In the genomic region with DNA sequence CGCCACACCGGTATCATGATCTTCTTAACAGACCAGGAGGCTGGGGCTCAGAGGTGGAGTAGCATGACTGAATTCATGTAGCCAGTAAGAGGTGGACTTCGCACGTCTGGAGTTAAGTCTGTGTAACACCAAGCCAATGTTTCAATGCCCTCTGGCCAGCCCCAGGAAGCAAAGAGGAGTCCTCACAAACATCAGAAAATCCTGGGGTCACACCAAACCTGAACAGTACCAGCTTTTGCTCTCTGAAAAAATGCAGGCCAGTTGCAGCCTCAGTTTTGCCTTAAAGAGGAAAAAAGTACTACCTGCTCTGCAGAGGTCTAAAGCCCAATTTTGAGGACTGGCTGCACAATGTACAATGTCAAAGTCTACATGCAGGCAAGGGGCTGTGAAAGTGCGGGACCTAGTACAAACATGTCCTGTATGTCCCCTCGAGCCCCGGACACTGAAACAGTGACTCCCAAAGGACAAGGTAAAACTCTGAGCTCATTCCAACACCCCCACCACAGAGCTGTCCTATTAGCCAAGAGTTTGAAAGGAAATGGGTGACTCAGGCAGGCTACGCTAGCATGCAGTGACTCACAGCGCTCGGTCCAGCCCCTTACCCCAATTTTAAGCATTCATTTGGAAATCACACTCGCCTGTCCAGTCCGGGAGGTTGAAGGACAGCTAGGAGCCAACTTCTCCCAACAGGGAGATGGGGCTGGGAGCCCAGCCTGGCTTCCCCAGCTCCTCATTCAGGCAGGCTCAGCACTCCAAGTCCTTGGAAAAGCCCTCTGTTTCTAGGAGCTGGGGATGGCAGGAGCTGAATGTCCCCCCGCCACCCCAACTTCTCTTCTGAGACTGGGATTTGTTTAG, we compare ENCODE assay signal across 1 cellular context.
TF ChIP-seq lines count a peak whose summit lies in the region.

No MANE protein-coding gene starts in this region.

TF ChIP-seq in HepG2, 621 proteins besides CTCF, POLR2A, EP300 and RAD21 (continued from another document):
- TF ChIP-seq, protein P1, sequence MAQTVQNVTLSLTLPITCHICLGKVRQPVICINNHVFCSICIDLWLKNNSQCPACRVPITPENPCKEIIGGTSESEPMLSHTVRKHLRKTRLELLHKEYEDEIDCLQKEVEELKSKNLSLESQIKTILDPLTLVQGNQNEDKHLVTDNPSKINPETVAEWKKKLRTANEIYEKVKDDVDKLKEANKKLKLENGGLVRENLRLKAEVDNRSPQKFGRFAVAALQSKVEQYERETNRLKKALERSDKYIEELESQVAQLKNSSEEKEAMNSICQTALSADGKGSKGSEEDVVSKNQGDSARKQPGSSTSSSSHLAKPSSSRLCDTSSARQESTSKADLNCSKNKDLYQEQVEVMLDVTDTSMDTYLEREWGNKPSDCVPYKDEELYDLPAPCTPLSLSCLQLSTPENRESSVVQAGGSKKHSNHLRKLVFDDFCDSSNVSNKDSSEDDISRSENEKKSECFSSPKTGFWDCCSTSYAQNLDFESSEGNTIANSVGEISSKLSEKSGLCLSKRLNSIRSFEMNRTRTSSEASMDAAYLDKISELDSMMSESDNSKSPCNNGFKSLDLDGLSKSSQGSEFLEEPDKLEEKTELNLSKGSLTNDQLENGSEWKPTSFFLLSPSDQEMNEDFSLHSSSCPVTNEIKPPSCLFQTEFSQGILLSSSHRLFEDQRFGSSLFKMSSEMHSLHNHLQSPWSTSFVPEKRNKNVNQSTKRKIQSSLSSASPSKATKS (CRISPR knock-in tag; IDR thresholded peaks at IDR 0.05) = no peak
- TF ChIP-seq JUN (CRISPR knock-in tag; IDR thresholded peaks at IDR 0.05) (peak; percentile 86; the same call in 1 of the 2 replicates), ZSCAN31 (CRISPR knock-in tag; IDR thresholded peaks at IDR 0.05; ENCODE audit: low read depth) (0 out of 2 replicates have a peak, but pooled peaks have one; percentile 9), SAP130 (CRISPR knock-in tag; IDR thresholded peaks at IDR 0.05; ENCODE audit: low read depth) (peak; percentile 91), SALL1 (CRISPR knock-in tag; IDR thresholded peaks at IDR 0.05) (peak; percentile 76), ETV5 (CRISPR knock-in tag; IDR thresholded peaks at IDR 0.05; ENCODE audit: borderline replicate concordance) (0 out of 2 replicates have a peak, but pooled peaks have one; percentile 11), ZNF484 (CRISPR knock-in tag; IDR thresholded peaks at IDR 0.05; ENCODE audit: borderline replicate concordance, low read depth) (no peak), DRAP1 (CRISPR knock-in tag; IDR thresholded peaks at IDR 0.05) (no peak; the same call in none of the 2 replicates), BORCS8-MEF2B (CRISPR knock-in tag; IDR thresholded peaks at IDR 0.05) (peak; percentile 46; the same call in 1 of the 2 replicates), ZFP90 (CRISPR knock-in tag; IDR thresholded peaks at IDR 0.05; ENCODE audit: borderline replicate concordance) (no peak), ZSCAN21 (CRISPR knock-in tag; IDR thresholded peaks at IDR 0.05; ENCODE audit: borderline replicate concordance) (peak; percentile 83), MXI1 (IDR thresholded peaks at IDR 0.05; ENCODE audit: borderline replicate concordance, low read depth, low read length) (no peak; the same call in 2 of the 3 replicates), FOXO1 (CRISPR knock-in tag; IDR thresholded peaks at IDR 0.05) (peak; percentile 44; the same call in 1 of the 2 replicates), SP1 (IDR thresholded peaks at IDR 0.05) (no peak), SP1 (CRISPR knock-in tag; IDR thresholded peaks at IDR 0.05) (no peak), ELF1 (CRISPR knock-in tag; IDR thresholded peaks at IDR 0.05) (no peak), IKZF1 (IDR thresholded peaks at IDR 0.05) (no peak), ZNF460 (CRISPR knock-in tag; IDR thresholded peaks at IDR 0.05; ENCODE audit: borderline replicate concordance) (no peak; the same call in 1 of the 2 replicates), ZIK1 (CRISPR knock-in tag; IDR thresholded peaks at IDR 0.05; ENCODE audit: borderline replicate concordance, low read depth) (no peak), SYNCRIP (IDR thresholded peaks at IDR 0.05; ENCODE audit: insufficient read depth, low read depth, low read length) (no peak), TARDBP (CRISPR knock-in tag; IDR thresholded peaks at IDR 0.05) (peak; percentile 64)
- TF ChIP-seq, protein P2, sequence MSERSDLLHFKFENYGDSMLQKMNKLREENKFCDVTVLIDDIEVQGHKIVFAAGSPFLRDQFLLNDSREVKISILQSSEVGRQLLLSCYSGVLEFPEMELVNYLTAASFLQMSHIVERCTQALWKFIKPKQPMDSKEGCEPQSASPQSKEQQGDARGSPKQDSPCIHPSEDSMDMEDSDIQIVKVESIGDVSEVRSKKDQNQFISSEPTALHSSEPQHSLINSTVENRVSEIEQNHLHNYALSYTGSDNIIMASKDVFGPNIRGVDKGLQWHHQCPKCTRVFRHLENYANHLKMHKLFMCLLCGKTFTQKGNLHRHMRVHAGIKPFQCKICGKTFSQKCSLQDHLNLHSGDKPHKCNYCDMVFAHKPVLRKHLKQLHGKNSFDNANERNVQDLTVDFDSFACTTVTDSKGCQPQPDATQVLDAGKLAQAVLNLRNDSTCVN (CRISPR knock-in tag; IDR thresholded peaks at IDR 0.05; ENCODE audit: borderline replicate concordance) = no peak
- TF ChIP-seq, protein P3, sequence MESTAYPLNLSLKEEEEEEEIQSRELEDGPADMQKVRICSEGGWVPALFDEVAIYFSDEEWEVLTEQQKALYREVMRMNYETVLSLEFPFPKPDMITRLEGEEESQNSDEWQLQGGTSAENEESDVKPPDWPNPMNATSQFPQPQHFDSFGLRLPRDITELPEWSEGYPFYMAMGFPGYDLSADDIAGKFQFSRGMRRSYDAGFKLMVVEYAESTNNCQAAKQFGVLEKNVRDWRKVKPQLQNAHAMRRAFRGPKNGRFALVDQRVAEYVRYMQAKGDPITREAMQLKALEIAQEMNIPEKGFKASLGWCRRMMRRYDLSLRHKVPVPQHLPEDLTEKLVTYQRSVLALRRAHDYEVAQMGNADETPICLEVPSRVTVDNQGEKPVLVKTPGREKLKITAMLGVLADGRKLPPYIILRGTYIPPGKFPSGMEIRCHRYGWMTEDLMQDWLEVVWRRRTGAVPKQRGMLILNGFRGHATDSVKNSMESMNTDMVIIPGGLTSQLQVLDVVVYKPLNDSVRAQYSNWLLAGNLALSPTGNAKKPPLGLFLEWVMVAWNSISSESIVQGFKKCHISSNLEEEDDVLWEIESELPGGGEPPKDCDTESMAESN (CRISPR knock-in tag; conservative IDR thresholded peaks at IDR 0.05) = 0 out of 2 replicates have a peak, but pooled peaks have one; percentile 49
- TF ChIP-seq, protein P4, sequence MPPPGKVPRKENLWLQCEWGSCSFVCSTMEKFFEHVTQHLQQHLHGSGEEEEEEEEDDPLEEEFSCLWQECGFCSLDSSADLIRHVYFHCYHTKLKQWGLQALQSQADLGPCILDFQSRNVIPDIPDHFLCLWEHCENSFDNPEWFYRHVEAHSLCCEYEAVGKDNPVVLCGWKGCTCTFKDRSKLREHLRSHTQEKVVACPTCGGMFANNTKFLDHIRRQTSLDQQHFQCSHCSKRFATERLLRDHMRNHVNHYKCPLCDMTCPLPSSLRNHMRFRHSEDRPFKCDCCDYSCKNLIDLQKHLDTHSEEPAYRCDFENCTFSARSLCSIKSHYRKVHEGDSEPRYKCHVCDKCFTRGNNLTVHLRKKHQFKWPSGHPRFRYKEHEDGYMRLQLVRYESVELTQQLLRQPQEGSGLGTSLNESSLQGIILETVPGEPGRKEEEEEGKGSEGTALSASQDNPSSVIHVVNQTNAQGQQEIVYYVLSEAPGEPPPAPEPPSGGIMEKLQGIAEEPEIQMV (CRISPR knock-in tag; IDR thresholded peaks at IDR 0.05; ENCODE audit: low read depth) = no peak
- TF ChIP-seq, protein P5, sequence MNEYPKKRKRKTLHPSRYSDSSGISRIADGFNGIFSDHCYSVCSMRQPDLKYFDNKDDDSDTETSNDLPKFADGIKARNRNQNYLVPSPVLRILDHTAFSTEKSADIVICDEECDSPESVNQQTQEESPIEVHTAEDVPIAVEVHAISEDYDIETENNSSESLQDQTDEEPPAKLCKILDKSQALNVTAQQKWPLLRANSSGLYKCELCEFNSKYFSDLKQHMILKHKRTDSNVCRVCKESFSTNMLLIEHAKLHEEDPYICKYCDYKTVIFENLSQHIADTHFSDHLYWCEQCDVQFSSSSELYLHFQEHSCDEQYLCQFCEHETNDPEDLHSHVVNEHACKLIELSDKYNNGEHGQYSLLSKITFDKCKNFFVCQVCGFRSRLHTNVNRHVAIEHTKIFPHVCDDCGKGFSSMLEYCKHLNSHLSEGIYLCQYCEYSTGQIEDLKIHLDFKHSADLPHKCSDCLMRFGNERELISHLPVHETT (CRISPR knock-in tag; conservative IDR thresholded peaks at IDR 0.05) = no peak; the same call in 1 of the 2 replicates
- TF ChIP-seq, protein P6, sequence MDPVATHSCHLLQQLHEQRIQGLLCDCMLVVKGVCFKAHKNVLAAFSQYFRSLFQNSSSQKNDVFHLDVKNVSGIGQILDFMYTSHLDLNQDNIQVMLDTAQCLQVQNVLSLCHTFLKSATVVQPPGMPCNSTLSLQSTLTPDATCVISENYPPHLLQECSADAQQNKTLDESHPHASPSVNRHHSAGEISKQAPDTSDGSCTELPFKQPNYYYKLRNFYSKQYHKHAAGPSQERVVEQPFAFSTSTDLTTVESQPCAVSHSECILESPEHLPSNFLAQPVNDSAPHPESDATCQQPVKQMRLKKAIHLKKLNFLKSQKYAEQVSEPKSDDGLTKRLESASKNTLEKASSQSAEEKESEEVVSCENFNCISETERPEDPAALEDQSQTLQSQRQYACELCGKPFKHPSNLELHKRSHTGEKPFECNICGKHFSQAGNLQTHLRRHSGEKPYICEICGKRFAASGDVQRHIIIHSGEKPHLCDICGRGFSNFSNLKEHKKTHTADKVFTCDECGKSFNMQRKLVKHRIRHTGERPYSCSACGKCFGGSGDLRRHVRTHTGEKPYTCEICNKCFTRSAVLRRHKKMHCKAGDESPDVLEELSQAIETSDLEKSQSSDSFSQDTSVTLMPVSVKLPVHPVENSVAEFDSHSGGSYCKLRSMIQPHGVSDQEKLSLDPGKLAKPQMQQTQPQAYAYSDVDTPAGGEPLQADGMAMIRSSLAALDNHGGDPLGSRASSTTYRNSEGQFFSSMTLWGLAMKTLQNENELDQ (CRISPR knock-in tag; IDR thresholded peaks at IDR 0.05; ENCODE audit: borderline replicate concordance) = no peak
